8 cellular contexts compared by ENCODE assay signal in genomic region chr19:11558881-11559828, GRCh38. TPM values are rescaled to one million over a fixed set of nuclear protein-coding genes. Genes with fewer than 3 reads are reported as not detected.
DNase-seq lines count a peak whose midpoint lies in the region; ATAC-seq and TF ChIP-seq lines count a peak whose summit lies in the region.

Gene ELOF1, minus strand, starts transcription at chr19:11559230. Its CDS starts 4,883 bp downstream, at chr19:11554347.

- TF ChIP-seq CTCF in astrocyte of the cerebellum (IDR thresholded peaks at IDR 0.05; ENCODE audit: low read depth, low read length, missing control alignments), result peak; percentile 42

- H3K4me3 ChIP-seq in astrocyte of the cerebellum (ENCODE audit: low read depth, low read length), result peak within 1 kb of the TSS; percentile 98
- peak within 1 kb of the TSS; percentile 79 for H3K4me3 ChIP-seq in rectal smooth muscle tissue (ENCODE audit: low read length)
- H3K4me3 ChIP-seq in aorta (ENCODE audit: low read length in 2 of 2), result peak within 1 kb of the TSS; percentile 73 to 87

- 1 to 3% methylated on average over 57 of the region's 57 CpGs for WGBS in aorta, 2 donors

- in situ Hi-C loops in astrocyte of the cerebellum (cut with HindIII; ENCODE audit: low sequenced_read_pairs), result no loop called here

- peak; percentile 84 for DNase-seq in NCI-H2029 treated with DMSO at 0.1 percent for 48 hours (lab: John Stamatoyannopoulos, UW)
- peak; percentile 94 for DNase-seq in T-helper 9 cell
- DNase-seq in astrocyte of the cerebellum (ENCODE audit: low read depth), result peak; percentile 96
- peak; percentile 99 for DNase-seq in hepatic stellate cell (ENCODE audit: low spot score)
- peak; percentile 99 for DNase-seq in aorta

- H3K27ac ChIP-seq in rectal smooth muscle tissue (ENCODE audit: low read depth, low read length) (peak within 1 kb of the TSS; percentile 50), aorta (ENCODE audit: low read depth in 1 of 2, low read length in 2 of 2) (peak within 1 kb of the TSS in 1 of 2 donors; percentile 53)

- ATAC-seq in GM18498 (IDR thresholded peaks at IDR 0.05; ENCODE audit: unreplicated experiment), result peak; percentile 81
- ATAC-seq in HG02970 (IDR thresholded peaks at IDR 0.05; ENCODE audit: low FRiP score, unreplicated experiment), result peak; percentile 87
- peak; percentile 98 for ATAC-seq in aorta (ENCODE audit: low FRiP score)

- intact Hi-C loops in aorta (cut with DNase I), result no loop called here

- H3K27me3 ChIP-seq in rectal smooth muscle tissue (ENCODE audit: control insufficient read depth, insufficient read depth, low read length) (no peaks in the 10 kb centered on the region), aorta (ENCODE audit: control insufficient read depth in 1 of 2, insufficient read depth in 2 of 2, low read length in 1 of 2) (no peaks in the 10 kb centered on the region)

- H3K36me3 ChIP-seq in rectal smooth muscle tissue (ENCODE audit: control insufficient read depth, insufficient read depth, low read length) (peaks cover 7% of the 10 kb centered on the region), aorta (ENCODE audit: control insufficient read depth in 1 of 2, insufficient read depth in 2 of 2, low read length in 1 of 2) (peaks cover 0 to 3% of the 10 kb centered on the region in 2 donors)

- H3K9ac ChIP-seq in rectal smooth muscle tissue (ENCODE audit: low read length), result peak within 1 kb of the TSS; percentile 16

- no peaks in the 10 kb centered on the region for H3K9me3 ChIP-seq in aorta (ENCODE audit: control insufficient read depth, low read length)

- H3K4me1 ChIP-seq in rectal smooth muscle tissue (ENCODE audit: control insufficient read depth, insufficient read depth, low read length), result peaks cover 5% of the 10 kb centered on the region
- H3K4me1 ChIP-seq in aorta (ENCODE audit: control insufficient read depth in 1 of 2, insufficient read depth in 2 of 2, low read length in 2 of 2), result peaks cover 0 to 3% of the 10 kb centered on the region in 2 donors

RNA-seq across cellular contexts. Expression of gene ELOF1, which starts in this region (rescaled TPM):
- 10 to 100 TPM; 30.9 to 33.6 TPM for total RNA-seq in aorta
- 10 to 100 TPM; 37.8 to 75.4 TPM for polyA plus RNA-seq in aorta
